ENCODE assay signal across 15 cellular contexts in genomic region chr10:35486297-35486991, GRCh38.
DNase-seq lines count a peak whose midpoint lies in the region; ATAC-seq and TF ChIP-seq lines count a peak whose summit lies in the region.
"Had no signal": no experiment of that assay in that cellular context is flagged by ENCODE, and none has a peak within 500 bp of the region (broad histone marks: within the 10 kb centered on the region; RNA-seq: fewer than 3 reads in every experiment).

No MANE protein-coding gene starts in this region.

- no TSS peak for BruUV-seq in IMR-90 (replicated peaks; lab: Mats Ljungman, UMichigan)

- H4K20me1 ChIP-seq in IMR-90 (ENCODE audit: insufficient read depth, low read length) = peaks cover 25% of the 10 kb centered on the region

- H3K27ac ChIP-seq in IMR-90 (ENCODE audit: insufficient read depth, low read length) (no peak overlapping the region), spleen (peak overlapping the region in 7 of 8 donors; percentile 25 to 87 (median 58)), ascending aorta (no peak overlapping the region)
- H3K27ac ChIP-seq: body of pancreas, psoas muscle, tibial artery, VCaP had no signal

- H3K4me1 ChIP-seq in IMR-90 (ENCODE audit: control insufficient read depth, insufficient read depth, low read length) (peaks cover 6% of the 10 kb centered on the region), spleen (peaks cover 0 to 36% (median 19%) of the 10 kb centered on the region in 6 donors), ascending aorta (peaks cover 0 to 5% of the 10 kb centered on the region in 2 donors)
- H3K4me1 ChIP-seq: body of pancreas had no signal

- H2BK5ac ChIP-seq in IMR-90 (ENCODE audit: low read depth, low read length, poor library complexity, severe bottlenecking) = no peak overlapping the region

- peak overlapping the region; percentile 17; the same call in 1 of the 2 replicates for H2AK5ac ChIP-seq in IMR-90 (ENCODE audit: low read depth, low read length)

- in situ Hi-C loops in IMR-90 (cut with MboI; ENCODE audit: low sequenced_read_pairs) = no loop called here

- no peak overlapping the region for H3K18ac ChIP-seq in IMR-90 (ENCODE audit: low read depth, low read length)

- no peak overlapping the region for H2AK9ac ChIP-seq in IMR-90 (replicated peaks; ENCODE audit: low read depth, low read length, poor library complexity)

- dilution Hi-C loops in IMR-90 (cut with HindIII; ENCODE audit: low sequenced_read_pairs, unreplicated experiment) = no loop called here

- POLR2A ChIA-PET in IMR-90 (lab: Charles Lee; ENCODE audit: unreplicated experiment) = interaction anchor here (0.5 kb wide), 1 partner anchor 296 kb away, joined by 8 read pairs; no protein-coding TSS in a partner anchor

- H3K27me3 ChIP-seq in IMR-90 (ENCODE audit: control insufficient read depth, insufficient read depth, low read length) = no peaks in the 10 kb centered on the region
- H3K27me3 ChIP-seq in spleen (replicated peaks in 1 of 7) = no peaks in the 10 kb centered on the region
- H3K27me3 ChIP-seq in ascending aorta = no peaks in the 10 kb centered on the region
- H3K27me3 ChIP-seq: body of pancreas, tibial artery had no signal

- no peak overlapping the region for H2BK15ac ChIP-seq in IMR-90 (ENCODE audit: low read depth, low read length)

- intact Hi-C loops in IMR-90 (cut with micrococcal nuclease) (no loop called here), spleen (cut with DNase I; ENCODE audit: low total_unique reads) (no loop called here), ascending aorta (cut with DNase I) (no loop called here)

- TF ChIP-seq CTCF in IMR-90 (conservative IDR thresholded peaks at IDR 0.05; ENCODE audit: low read depth, low read length) (no peak), spleen (IDR thresholded peaks at IDR 0.05 in 8 of 11, conservative IDR thresholded peaks at IDR 0.05 in 3 of 11) (no peak), ascending aorta (IDR thresholded peaks at IDR 0.05) (no peak)

- no peak overlapping the region for H2BK120ac ChIP-seq in IMR-90 (ENCODE audit: low read depth, low read length)

- DNase-seq in IMR-90 (no peak), SKM-1 treated with dmso at 0.1 percent for 144 hours (lab: John Stamatoyannopoulos, UW; ENCODE audit: unreplicated experiment) (peak; percentile 52), left lobe of liver (ENCODE audit: low spot score) (no peak), spleen (no peak), ureter (ENCODE audit: low spot score) (no peak), ascending aorta (ENCODE audit: low spot score in 2 of 2) (no peak), activated gamma-delta T cell treated with Interleukin-2 at 50 U/mL for 16 hours (no peak)
- DNase-seq: activated gamma-delta T cell; body of pancreas; CD8-positive, alpha-beta memory T cell; effector CD4-positive, alpha-beta T cell; MM.1S; psoas muscle; tibial artery had no signal

- 76% methylated on average over 2 of the region's 5 CpGs; no CpG with 5 or more reads in 1 of the 2 experiments for WGBS in IMR-90 (ENCODE audit: extremely low coverage in 2 of 2, insufficient read length in 1 of 2), 2 experiments
- WGBS in spleen, 5 donors = 44 to 61% (median 52%) methylated on average over 5 of the region's 5 CpGs

- no peak overlapping the region for H3K4me3 ChIP-seq in IMR-90 (ENCODE audit: insufficient read depth, low read depth, low read length)
- H3K4me3 ChIP-seq in spleen = peak overlapping the region in 1 of 8 donors; percentile 12
- no peak overlapping the region for H3K4me3 ChIP-seq in ascending aorta
- H3K4me3 ChIP-seq: body of pancreas, psoas muscle, tibial artery had no signal

- H2AFZ ChIP-seq in IMR-90 (replicated peaks; ENCODE audit: low read length, poor library complexity) = no peak overlapping the region

- H3K79me1 ChIP-seq in IMR-90 (ENCODE audit: low read depth in 1 of 2, low read length in 2 of 2) = peaks cover 22 to 52% of the 10 kb centered on the region in 2 experiments

- TF ChIP-seq POLR2A in IMR-90 (IDR thresholded peaks at IDR 0.05; ENCODE audit: low read depth, low read length) (no peak), spleen (IDR thresholded peaks at IDR 0.05) (no peak)

- ATAC-seq in IMR-90 (ENCODE audit: low read depth) (no peak), left lobe of liver (peak; percentile 21)
- ATAC-seq: body of pancreas, psoas muscle had no signal

- no peak overlapping the region for H3K9ac ChIP-seq in IMR-90 (ENCODE audit: low read depth, low read length)

- H3K56ac ChIP-seq in IMR-90 (ENCODE audit: extremely low read depth, insufficient read depth, low read length) = no peak overlapping the region

- CTCF ChIA-PET in IMR-90 (lab: Yijun Ruan, JAX) = no interaction called here

- H3K23ac ChIP-seq in IMR-90 (ENCODE audit: low read depth, low read length) = no peak overlapping the region; the same call in 1 of the 2 replicates

- H3K9me1 ChIP-seq in IMR-90 (ENCODE audit: insufficient read depth, low read length) = peaks cover 21% of the 10 kb centered on the region

- no peak overlapping the region for H3K4me2 ChIP-seq in IMR-90 (ENCODE audit: low read depth, low read length)

- no peak overlapping the region for H2BK20ac ChIP-seq in IMR-90 (ENCODE audit: low read depth, low read length)

- H4K5ac ChIP-seq in IMR-90 (ENCODE audit: low read depth, low read length) = no peak overlapping the region

- no peak overlapping the region for H3K4ac ChIP-seq in IMR-90 (ENCODE audit: low read depth, low read length)

- H3K36me3 ChIP-seq in IMR-90 (ENCODE audit: control insufficient read depth, insufficient read depth, low read length) (peaks cover 19% of the 10 kb centered on the region), spleen (peaks cover 0 to 48% (median 0%) of the 10 kb centered on the region in 6 donors), ascending aorta (no peaks in the 10 kb centered on the region)

- no peak overlapping the region for H3K14ac ChIP-seq in IMR-90 (replicated peaks; ENCODE audit: low read depth, low read length)

- no peaks in the 10 kb centered on the region for H3K9me3 ChIP-seq in IMR-90 (ENCODE audit: control insufficient read depth, insufficient read depth, low read length)
- no peaks in the 10 kb centered on the region for H3K9me3 ChIP-seq in spleen
- no peaks in the 10 kb centered on the region for H3K9me3 ChIP-seq in ascending aorta
- H3K9me3 ChIP-seq: body of pancreas, psoas muscle, tibial artery had no signal

- no peak overlapping the region for H4K91ac ChIP-seq in IMR-90 (ENCODE audit: insufficient read depth, low read depth, low read length)

- TF ChIP-seq RAD21 in IMR-90 (IDR thresholded peaks at IDR 0.05; ENCODE audit: low read length) = no peak

- no peak overlapping the region for H4K8ac ChIP-seq in IMR-90 (ENCODE audit: low read depth in 2 of 2, low read length in 2 of 2)

TF ChIP-seq in IMR-90, 13 proteins besides CTCF, POLR2A, EP300 and RAD21:
- TF ChIP-seq RCOR1 (IDR thresholded peaks at IDR 0.05; ENCODE audit: insufficient replicate concordance, low read length) = no peak
- no peak for TF ChIP-seq RFX5 (IDR thresholded peaks at IDR 0.05; ENCODE audit: low read depth, low read length)
- TF ChIP-seq CEBPB (IDR thresholded peaks at IDR 0.05; ENCODE audit: low read depth, low read length) = no peak
- TF ChIP-seq MAFK (IDR thresholded peaks at IDR 0.05; ENCODE audit: low read depth, low read length) = no peak
- TF ChIP-seq CHD1 (IDR thresholded peaks at IDR 0.05; ENCODE audit: low read depth, low read length) = no peak
- TF ChIP-seq, protein P1, sequence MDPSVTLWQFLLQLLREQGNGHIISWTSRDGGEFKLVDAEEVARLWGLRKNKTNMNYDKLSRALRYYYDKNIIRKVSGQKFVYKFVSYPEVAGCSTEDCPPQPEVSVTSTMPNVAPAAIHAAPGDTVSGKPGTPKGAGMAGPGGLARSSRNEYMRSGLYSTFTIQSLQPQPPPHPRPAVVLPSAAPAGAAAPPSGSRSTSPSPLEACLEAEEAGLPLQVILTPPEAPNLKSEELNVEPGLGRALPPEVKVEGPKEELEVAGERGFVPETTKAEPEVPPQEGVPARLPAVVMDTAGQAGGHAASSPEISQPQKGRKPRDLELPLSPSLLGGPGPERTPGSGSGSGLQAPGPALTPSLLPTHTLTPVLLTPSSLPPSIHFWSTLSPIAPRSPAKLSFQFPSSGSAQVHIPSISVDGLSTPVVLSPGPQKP (IDR thresholded peaks at IDR 0.05; ENCODE audit: borderline replicate concordance, low read depth, low read length) = no peak
- TF ChIP-seq BHLHE40 (IDR thresholded peaks at IDR 0.05; ENCODE audit: low read depth, low read length) = no peak
- no peak for TF ChIP-seq SMC3 (IDR thresholded peaks at IDR 0.05; ENCODE audit: low read depth, low read length)
- TF ChIP-seq FOS (IDR thresholded peaks at IDR 0.05; ENCODE audit: low read depth, low read length) = no peak
- TF ChIP-seq, protein P2, sequence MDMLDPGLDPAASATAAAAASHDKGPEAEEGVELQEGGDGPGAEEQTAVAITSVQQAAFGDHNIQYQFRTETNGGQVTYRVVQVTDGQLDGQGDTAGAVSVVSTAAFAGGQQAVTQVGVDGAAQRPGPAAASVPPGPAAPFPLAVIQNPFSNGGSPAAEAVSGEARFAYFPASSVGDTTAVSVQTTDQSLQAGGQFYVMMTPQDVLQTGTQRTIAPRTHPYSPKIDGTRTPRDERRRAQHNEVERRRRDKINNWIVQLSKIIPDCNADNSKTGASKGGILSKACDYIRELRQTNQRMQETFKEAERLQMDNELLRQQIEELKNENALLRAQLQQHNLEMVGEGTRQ (IDR thresholded peaks at IDR 0.05; ENCODE audit: low read depth, low read length) = no peak
- no peak for TF ChIP-seq MAZ (IDR thresholded peaks at IDR 0.05; ENCODE audit: borderline replicate concordance, low read depth, low read length)
- no peak for TF ChIP-seq MXI1 (IDR thresholded peaks at IDR 0.05; ENCODE audit: borderline replicate concordance, low read depth, low read length)
- TF ChIP-seq NFE2L2 (IDR thresholded peaks at IDR 0.05; ENCODE audit: low read depth, low read length) = no peak

Comparison
In these comparisons a context has a peak if more than half of its experiments do, and no peak if none do; other contexts are left out.
1. H3K27ac ChIP-seq: peak in spleen (7 of 8); none in IMR-90 (single experiment) and ascending aorta (0 of 2).